14 cellular contexts compared by ENCODE assay signal in genomic region chr20:51597389-51598231, GRCh38.
"Had no signal": no experiment of that assay in that cellular context is flagged by ENCODE, and none has a peak within 500 bp of the region (broad histone marks: within the 10 kb centered on the region; RNA-seq: fewer than 3 reads in every experiment).

No MANE protein-coding gene starts in this region.

- ATAC-seq: gastroesophageal sphincter had no signal

- H3K9me3 Mint-ChIP-seq: activated T-cell treated with anti-CD3 and anti-CD28 coated beads, Interleukin-2, amount 50 U/mL, for 4 hours; nephron progenitor cell had no signal

- H3K4me3 ChIP-seq: gastroesophageal sphincter, left ventricle myocardium inferior, transverse colon had no signal

- H3K27me3 ChIP-seq: gastroesophageal sphincter, transverse colon had no signal

- H3K4me3 Mint-ChIP-seq: activated T-cell treated with anti-CD3 and anti-CD28 coated beads, Interleukin-2, amount 50 U/mL, for 4 hours had no signal

- H3K9me3 ChIP-seq: gastroesophageal sphincter, left ventricle myocardium inferior, transverse colon had no signal

- DNase-seq: activated CD4-positive, alpha-beta T cell treated with anti-CD3 and anti-CD28 coated beads for 1 hour; activated T-cell treated with anti-CD3 and anti-CD28 coated beads, Interleukin-2, amount 50 U/mL, for 4 hours; central memory CD4-positive, alpha-beta T cell; cortex of kidney; effector CD8-positive, alpha-beta T cell; kidney; left ventricle myocardium inferior; mesenchymal stem cell; nephron progenitor cell; stimulated activated CD4-positive, alpha-beta T cell treated with anti-CD3 and anti-CD28 coated beads, Interleukin-4, amount 100 ng/mL, for 4 hours; T-helper 9 cell; transverse colon had no signal

- H3K27ac Mint-ChIP-seq: nephron progenitor cell had no signal

- H3K27ac ChIP-seq: epithelial cell of prostate, gastroesophageal sphincter, left ventricle myocardium inferior, transverse colon had no signal

- H3K36me3 ChIP-seq: transverse colon had no signal

- FAIRE-seq: kidney had no signal
